Comparison of ENCODE assay signal across 8 cellular contexts in genomic region chr7:43648725-43649406, GRCh38.
DNase-seq lines count a peak whose midpoint lies in the region; ATAC-seq and TF ChIP-seq lines count a peak whose summit lies in the region.

No MANE protein-coding gene starts in this region.

- peaks cover 41% of the 10 kb centered on the region for H3K36me3 Mint-ChIP-seq in activated CD4-positive, alpha-beta memory T cell treated with anti-CD3 and anti-CD28 coated beads, Interleukin-2, amount 10 ng/mL, durations not matched to agents 7 days and 5 days (ENCODE audit: low read depth)
- peaks cover 29% of the 10 kb centered on the region for H3K36me3 Mint-ChIP-seq in neural progenitor cell

- H3K27ac Mint-ChIP-seq in activated CD4-positive, alpha-beta memory T cell treated with anti-CD3 and anti-CD28 coated beads, Interleukin-2, amount 10 ng/mL, durations not matched to agents 7 days and 5 days = peak overlapping the region; percentile 98
- no peak overlapping the region for H3K27ac Mint-ChIP-seq in neural progenitor cell

- H3K36me3 ChIP-seq in esophagus muscularis mucosa = peaks cover 0 to 9% (median 1%) of the 10 kb centered on the region in 4 donors
- peaks cover 0 to 10% of the 10 kb centered on the region in 2 donors for H3K36me3 ChIP-seq in psoas muscle (ENCODE audit: insufficient read depth in 1 of 2, low read depth in 1 of 2)
- H3K36me3 ChIP-seq in neural progenitor cell = no peaks in the 10 kb centered on the region

- peaks cover 57% of the 10 kb centered on the region for H3K79me2 ChIP-seq in neural progenitor cell (ENCODE audit: low read depth)

- no peak overlapping the region for H3K9ac ChIP-seq in neural progenitor cell

- H4K20me1 ChIP-seq in neural progenitor cell (ENCODE audit: low read depth) = peaks cover 52% of the 10 kb centered on the region

- TF ChIP-seq POLR2A in esophagus muscularis mucosa (IDR thresholded peaks at IDR 0.05; ENCODE audit: low read depth) = no peak

- H3K4me1 ChIP-seq in esophagus muscularis mucosa = peaks cover 72 to 79% (median 74%) of the 10 kb centered on the region in 4 donors
- H3K4me1 ChIP-seq in psoas muscle = peaks cover 54% of the 10 kb centered on the region
- H3K4me1 ChIP-seq in neural progenitor cell = peaks cover 30% of the 10 kb centered on the region

- no peaks in the 10 kb centered on the region for H3K9me3 Mint-ChIP-seq in activated CD4-positive, alpha-beta memory T cell treated with anti-CD3 and anti-CD28 coated beads, Interleukin-2, amount 10 ng/mL, durations not matched to agents 7 days and 5 days
- peaks cover 2% of the 10 kb centered on the region for H3K9me3 Mint-ChIP-seq in neural progenitor cell

- intact Hi-C loops in esophagus muscularis mucosa (cut with DNase I) (loop anchor here (5.0 kb wide), 1 partner anchor 67 kb away; the partner anchor contains the start of gene STK17A), psoas muscle (cut with DNase I) (loop anchor here (5.0 kb wide), 2 partner anchors 48 to 67 kb away; partner anchors contain the start of gene STK17A (in 1 of the 2))

- DNase-seq in GDM1 (lab: John Stamatoyannopoulos, UW) (peak; percentile 66), esophagus muscularis mucosa (ENCODE audit: extremely low spot score) (no peak), psoas muscle (no peak), occipital lobe (lab: John Stamatoyannopoulos, UW) (no peak), neural progenitor cell (ENCODE audit: low spot score) (no peak)
- DNase-seq in Jurkat, Clone E6-1 (ENCODE audit: low read depth, low spot score) = peak; percentile 94
- DNase-seq in activated CD4-positive, alpha-beta memory T cell treated with anti-CD3 and anti-CD28 coated beads, Interleukin-2, amount 10 ng/mL, durations not matched to agents 7 days and 5 days = peak; percentile 84

- peak; percentile 49 for ATAC-seq in GM21526 (IDR thresholded peaks at IDR 0.05; ENCODE audit: low FRiP score, unreplicated experiment)
- no peak for ATAC-seq in psoas muscle

- no peaks in the 10 kb centered on the region for H3K27me3 Mint-ChIP-seq in activated CD4-positive, alpha-beta memory T cell treated with anti-CD3 and anti-CD28 coated beads, Interleukin-2, amount 10 ng/mL, durations not matched to agents 7 days and 5 days
- peaks cover 5% of the 10 kb centered on the region for H3K27me3 Mint-ChIP-seq in neural progenitor cell (ENCODE audit: insufficient read depth, low read depth)

- peaks cover 95% of the 10 kb centered on the region for H3K4me1 Mint-ChIP-seq in activated CD4-positive, alpha-beta memory T cell treated with anti-CD3 and anti-CD28 coated beads, Interleukin-2, amount 10 ng/mL, durations not matched to agents 7 days and 5 days
- peaks cover 69% of the 10 kb centered on the region for H3K4me1 Mint-ChIP-seq in neural progenitor cell

- peaks cover 11% of the 10 kb centered on the region for H3F3A ChIP-seq in neural progenitor cell (ENCODE audit: low read depth)

- CTCF ChIA-PET in activated CD4-positive, alpha-beta memory T cell treated with anti-CD3 and anti-CD28 coated beads, Interleukin-2, amount 10 ng/mL, durations not matched to agents 7 days and 5 days (lab: Charles Lee) = interaction anchor here (0.6 to 8.9 kb wide), 8 partner anchors 21 to 199 kb away, joined by 3 to 115 read pairs (median 3); partner anchors contain the start of gene STK17A

- no peak for TF ChIP-seq EP300 in esophagus muscularis mucosa (IDR thresholded peaks at IDR 0.05)

- H3K4me3 Mint-ChIP-seq in activated CD4-positive, alpha-beta memory T cell treated with anti-CD3 and anti-CD28 coated beads, Interleukin-2, amount 10 ng/mL, durations not matched to agents 7 days and 5 days = peak overlapping the region; percentile 73
- H3K4me3 Mint-ChIP-seq in neural progenitor cell = no peak overlapping the region

- H3K27ac ChIP-seq in esophagus muscularis mucosa (replicated peaks in 1 of 4) = peak overlapping the region; percentile 90 to 94 (median 92)
- H3K27ac ChIP-seq in psoas muscle = peak overlapping the region; percentile 91
- H3K27ac ChIP-seq in neural progenitor cell = no peak overlapping the region

- POLR2A ChIA-PET in activated CD4-positive, alpha-beta memory T cell treated with anti-CD3 and anti-CD28 coated beads, Interleukin-2, amount 10 ng/mL, durations not matched to agents 7 days and 5 days (lab: Charles Lee) = interaction anchor here (0.9 to 9.2 kb wide), 24 partner anchors 9 to 717 kb away, joined by 3 to 304 read pairs (median 6); partner anchors contain the start of genes MRPL32, MRPS24, PSMA2 and STK17A

- H3K27me3 ChIP-seq in esophagus muscularis mucosa (no peaks in the 10 kb centered on the region), psoas muscle (ENCODE audit: insufficient read depth in 3 of 3, low read length in 2 of 3) (no peaks in the 10 kb centered on the region), neural progenitor cell (no peaks in the 10 kb centered on the region)

- 13% methylated on average over 7 of the region's 7 CpGs for WGBS in esophagus muscularis mucosa
- WGBS in psoas muscle, 3 donors = 40 to 48% (median 46%) methylated on average over 7 of the region's 7 CpGs

- H3K9me3 ChIP-seq in esophagus muscularis mucosa = no peaks in the 10 kb centered on the region
- no peaks in the 10 kb centered on the region for H3K9me3 ChIP-seq in psoas muscle
- no peaks in the 10 kb centered on the region for H3K9me3 ChIP-seq in neural progenitor cell (ENCODE audit: low read depth)

- H3K4me3 ChIP-seq in Jurkat, Clone E6-1 (ENCODE audit: low read length) = peak overlapping the region; percentile 13; the same call in 1 of the 2 replicates
- H3K4me3 ChIP-seq in esophagus muscularis mucosa (peak overlapping the region in 2 of 4 donors; percentile 0 to 37), psoas muscle (no peak overlapping the region), neural progenitor cell (no peak overlapping the region)

- TF ChIP-seq CTCF in esophagus muscularis mucosa (IDR thresholded peaks at IDR 0.05) (no peak), psoas muscle (IDR thresholded peaks at IDR 0.05) (no peak), neural progenitor cell (IDR thresholded peaks at IDR 0.05) (no peak)

- H3K4me2 ChIP-seq in neural progenitor cell = no peak overlapping the region

- H2AFZ ChIP-seq in neural progenitor cell (replicated peaks) = no peak overlapping the region

Comparison
In these comparisons a context has a peak if more than half of its experiments do, and no peak if none do; other contexts are left out.
1. DNase-seq: peak in GDM1 (single experiment), Jurkat, Clone E6-1 (single experiment) and activated CD4-positive, alpha-beta memory T cell treated with anti-CD3 and anti-CD28 coated beads, Interleukin-2, amount 10 ng/mL, durations not matched to agents 7 days and 5 days (single experiment); none in esophagus muscularis mucosa (single experiment), psoas muscle (0 of 2), occipital lobe (single experiment) and neural progenitor cell (single experiment).